20 cellular contexts compared by ENCODE assay signal in genomic region chr7:86949779-86950260, GRCh38.
DNase-seq lines count a peak whose midpoint lies in the region; ATAC-seq and TF ChIP-seq lines count a peak whose summit lies in the region.
"Had no signal": no experiment of that assay in that cellular context is flagged by ENCODE, and none has a peak within 500 bp of the region (broad histone marks: within the 10 kb centered on the region; RNA-seq: fewer than 3 reads in every experiment).

No MANE protein-coding gene starts in this region.

- ATAC-seq in Right ventricle myocardium inferior: peak; percentile 39
- ATAC-seq in WTC11: no peak; the same call in 1 of the 2 replicates
- no peak for ATAC-seq in GM18868 (IDR thresholded peaks at IDR 0.05; ENCODE audit: unreplicated experiment)
- ATAC-seq: HepG2 had no signal

- H3K4me3 Mint-ChIP-seq in WTC11 (no peak overlapping the region), neural progenitor cell (no peak overlapping the region)
- H3K4me3 Mint-ChIP-seq: CD4-positive, alpha-beta T cell; H9 had no signal

- H3K9ac ChIP-seq in neural progenitor cell: no peak overlapping the region
- H3K9ac ChIP-seq: KMS-11 had no signal

- CTCF ChIA-PET in WTC11 (lab: Charles Lee): interaction anchor here (0.9 to 1.4 kb wide), 5 partner anchors 8 to 199 kb away, joined by 3 to 4 read pairs (median 4); partner anchors contain the start of gene ELAPOR2

- H3K27me3 ChIP-seq in right atrium auricular region (no peaks in the 10 kb centered on the region), neural progenitor cell (no peaks in the 10 kb centered on the region), uterus (no peaks in the 10 kb centered on the region)
- H3K27me3 ChIP-seq: BE2C, MG63 had no signal

- H3K36me3 ChIP-seq in right atrium auricular region (no peaks in the 10 kb centered on the region), neural progenitor cell (no peaks in the 10 kb centered on the region), uterus (no peaks in the 10 kb centered on the region)
- H3K36me3 ChIP-seq: BE2C, MG63 had no signal

- H3K9me3 Mint-ChIP-seq in WTC11 (no peaks in the 10 kb centered on the region), neural progenitor cell (no peaks in the 10 kb centered on the region)
- H3K9me3 Mint-ChIP-seq: CD4-positive, alpha-beta T cell; H9 had no signal

- POLR2A ChIA-PET in WTC11 (lab: Charles Lee): interaction anchor here (0.5 to 1.3 kb wide), 2 partner anchors 203 to 674 kb away, joined by 3 to 4 read pairs; no protein-coding TSS in a partner anchor

- H3K27me3 Mint-ChIP-seq in WTC11 (ENCODE audit: low read depth) (no peaks in the 10 kb centered on the region), neural progenitor cell (ENCODE audit: insufficient read depth, low read depth) (no peaks in the 10 kb centered on the region)
- H3K27me3 Mint-ChIP-seq: CD4-positive, alpha-beta T cell had no signal

- TF ChIP-seq POLR2A in uterus (IDR thresholded peaks at IDR 0.05): no peak

- no peaks in the 10 kb centered on the region for H3F3A ChIP-seq in neural progenitor cell (ENCODE audit: low read depth)

- TF ChIP-seq CTCF in right atrium auricular region (IDR thresholded peaks at IDR 0.05) (no peak), WTC11 (IDR thresholded peaks at IDR 0.05) (no peak), neural progenitor cell (IDR thresholded peaks at IDR 0.05) (no peak), uterus (IDR thresholded peaks at IDR 0.05) (no peak)

- no peak overlapping the region for H3K4me2 ChIP-seq in neural progenitor cell
- H3K4me2 ChIP-seq: KMS-11 had no signal

- H4K20me1 ChIP-seq in neural progenitor cell (ENCODE audit: low read depth): peaks cover 56% of the 10 kb centered on the region

- H3K9me3 ChIP-seq in right atrium auricular region: no peaks in the 10 kb centered on the region
- H3K9me3 ChIP-seq in neural progenitor cell (ENCODE audit: low read depth): no peaks in the 10 kb centered on the region
- H3K9me3 ChIP-seq in uterus: no peaks in the 10 kb centered on the region
- H3K9me3 ChIP-seq: BE2C, MG63 had no signal

- H3K4me3 ChIP-seq in right atrium auricular region (no peak overlapping the region), neural progenitor cell (no peak overlapping the region), uterus (no peak overlapping the region)
- H3K4me3 ChIP-seq: MG63 had no signal

- H3K27ac Mint-ChIP-seq in WTC11 (peak overlapping the region; percentile 9; the same call in 1 of the 2 replicates), neural progenitor cell (no peak overlapping the region)
- H3K27ac Mint-ChIP-seq: CD4-positive, alpha-beta T cell had no signal

- no peak overlapping the region for H2AFZ ChIP-seq in neural progenitor cell (replicated peaks)

- intact Hi-C loops in Right ventricle myocardium inferior (cut with DNase I): no loop called here
- intact Hi-C loops in uterus (cut with DNase I; ENCODE audit: low total_unique reads): no loop called here

- no peaks in the 10 kb centered on the region for H3K36me3 Mint-ChIP-seq in WTC11
- peaks cover 8% of the 10 kb centered on the region for H3K36me3 Mint-ChIP-seq in neural progenitor cell

- H3K4me1 ChIP-seq in right atrium auricular region: peaks cover 0 to 6% of the 10 kb centered on the region in 2 donors
- peaks cover 25% of the 10 kb centered on the region for H3K4me1 ChIP-seq in neural progenitor cell
- H3K4me1 ChIP-seq in uterus: no peaks in the 10 kb centered on the region
- H3K4me1 ChIP-seq: BE2C had no signal

- H3K27ac ChIP-seq in right atrium auricular region (no peak overlapping the region), neural progenitor cell (peak overlapping the region; percentile 14), uterus (no peak overlapping the region)
- H3K27ac ChIP-seq: 22Rv1, KMS-11 had no signal

- DNase-seq in Right ventricle myocardium inferior (ENCODE audit: missing footprints) (no peak), right atrium auricular region (ENCODE audit: low spot score) (no peak), WTC11 (ENCODE audit: low spot score) (no peak), neural progenitor cell (ENCODE audit: low spot score) (no peak), DMS 273 treated with DMSO at 0.1 percent for 48 hours (lab: John Stamatoyannopoulos, UW) (no peak), amygdala (lab: John Stamatoyannopoulos, UW) (no peak), uterus (no peak)
- DNase-seq: BE2C; CD4-positive, alpha-beta T cell; DMS53; MG63; NCI-H1092 treated with DMSO at 0.1 percent for 48 hours; NCI-H1694 treated with DMSO at 0.1 percent for 48 hours; NCI-H226; NCI-H524 treated with DMSO at 0.1 percent for 48 hours had no signal

- peaks cover 30% of the 10 kb centered on the region for H3K4me1 Mint-ChIP-seq in WTC11
- peaks cover 17% of the 10 kb centered on the region for H3K4me1 Mint-ChIP-seq in neural progenitor cell

- peaks cover 97% of the 10 kb centered on the region for H3K79me2 ChIP-seq in neural progenitor cell (ENCODE audit: low read depth)

TF ChIP-seq in WTC11, 78 proteins besides CTCF, POLR2A, EP300 and RAD21:
- TF ChIP-seq ZMAT4 (CRISPR knock-in tag; IDR thresholded peaks at IDR 0.05) (no peak), AFF4 (CRISPR knock-in tag; IDR thresholded peaks at IDR 0.05; ENCODE audit: borderline replicate concordance) (no peak), GRHL2 (CRISPR knock-in tag; IDR thresholded peaks at IDR 0.05; ENCODE audit: insufficient replicate concordance, severe bottlenecking) (no peak), ZNF512 (CRISPR knock-in tag; IDR thresholded peaks at IDR 0.05; ENCODE audit: borderline replicate concordance) (no peak), EMX1 (CRISPR knock-in tag; IDR thresholded peaks at IDR 0.05) (no peak), ZNF423 (CRISPR knock-in tag; IDR thresholded peaks at IDR 0.05) (no peak), SOX15 (CRISPR knock-in tag; IDR thresholded peaks at IDR 0.05) (no peak)
